Comparison of ENCODE assay signal across 8 cellular contexts in the genomic region with DNA sequence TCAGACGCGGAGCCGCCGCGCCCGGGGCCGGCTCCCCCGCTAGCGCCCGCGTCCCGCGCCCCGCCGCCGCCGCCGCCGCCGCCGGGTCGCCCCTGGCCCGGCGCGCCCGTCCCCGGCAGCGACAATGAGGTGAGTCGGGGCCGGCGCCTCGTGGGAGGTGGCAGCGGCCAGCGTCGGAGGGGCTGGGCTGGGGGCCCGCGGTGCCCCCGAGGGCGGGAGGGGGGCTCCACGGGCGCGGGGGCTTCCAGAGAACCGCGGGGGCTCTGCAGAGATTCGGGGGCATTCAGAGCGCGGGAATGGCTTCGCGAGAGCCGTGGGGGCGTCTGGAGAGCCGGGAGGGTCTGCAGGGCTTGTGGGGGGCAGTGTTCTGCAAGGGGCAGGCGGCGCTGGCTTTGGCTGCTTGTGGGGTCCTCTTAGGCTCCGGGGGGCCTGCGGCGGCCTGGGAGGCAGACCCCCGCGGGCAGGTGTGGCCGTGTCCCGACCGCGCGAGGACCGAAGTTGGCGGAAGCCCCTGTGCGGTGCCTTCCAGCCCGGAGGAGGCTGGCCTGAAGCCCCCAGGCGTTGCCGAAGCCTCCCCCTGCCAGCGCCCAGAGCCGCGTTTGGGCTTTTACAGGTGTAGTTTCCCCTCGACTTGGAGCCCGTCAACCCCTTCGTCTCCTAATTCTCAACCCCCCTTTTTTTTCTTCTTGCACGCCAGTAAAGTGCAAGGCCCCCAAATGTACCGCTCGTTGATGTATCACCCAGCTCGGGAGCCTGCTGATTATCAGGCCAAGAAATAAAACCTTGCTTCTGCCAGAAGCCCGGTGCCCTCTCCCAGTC.
DNase-seq lines count a peak whose midpoint lies in the region; ATAC-seq and TF ChIP-seq lines count a peak whose summit lies in the region.

No MANE protein-coding gene starts in this region.

- CTCF ChIA-PET in activated naive CD4-positive, alpha-beta T cell treated with anti-CD3 and anti-CD28 coated beads, Interleukin-2, amount 10 ng/mL, durations not matched to agents 7 days and 5 days (lab: Charles Lee) = interaction anchor here (0.5 to 1.6 kb wide), 4 partner anchors 10 to 221 kb away, joined by 3 to 5 read pairs (median 3); no protein-coding TSS in a partner anchor

- H3K27me3 Mint-ChIP-seq in activated naive CD4-positive, alpha-beta T cell treated with anti-CD3 and anti-CD28 coated beads, Interleukin-2, amount 10 ng/mL, durations not matched to agents 7 days and 5 days = peaks cover 42% of the 10 kb centered on the region

- no peaks in the 10 kb centered on the region for H3K9me3 ChIP-seq in smooth muscle cell (replicated peaks; ENCODE audit: low read depth)

- H3K9ac ChIP-seq in smooth muscle cell (ENCODE audit: low read depth) = peak overlapping the region; percentile 62

- H3K36me3 Mint-ChIP-seq in activated naive CD4-positive, alpha-beta T cell treated with anti-CD3 and anti-CD28 coated beads, Interleukin-2, amount 10 ng/mL, durations not matched to agents 7 days and 5 days = no peaks in the 10 kb centered on the region

- H3K4me3 ChIP-seq in NB4 (ENCODE audit: low read depth, low read length) = peak overlapping the region; percentile 76
- H3K4me3 ChIP-seq in smooth muscle cell = peak overlapping the region; percentile 82

- H3K27me3 ChIP-seq in smooth muscle cell (ENCODE audit: low read depth) = no peaks in the 10 kb centered on the region

- peaks cover 17% of the 10 kb centered on the region for H3K4me1 Mint-ChIP-seq in activated naive CD4-positive, alpha-beta T cell treated with anti-CD3 and anti-CD28 coated beads, Interleukin-2, amount 10 ng/mL, durations not matched to agents 7 days and 5 days

- peak overlapping the region; percentile 97 for H3K4me2 ChIP-seq in smooth muscle cell

- H3K4me1 ChIP-seq in smooth muscle cell (ENCODE audit: low read depth) = peaks cover 5% of the 10 kb centered on the region

- TF ChIP-seq CTCF in NB4 (IDR thresholded peaks at IDR 0.05; ENCODE audit: low read depth, low read length) (no peak), smooth muscle cell (IDR thresholded peaks at IDR 0.05; ENCODE audit: borderline replicate concordance, insufficient read depth, poor library complexity, severe bottlenecking) (no peak), GM13977 (IDR thresholded peaks at IDR 0.05; ENCODE audit: extremely low read depth, insufficient read depth, missing control alignments) (no peak)

- H3K4me3 Mint-ChIP-seq in activated naive CD4-positive, alpha-beta T cell treated with anti-CD3 and anti-CD28 coated beads, Interleukin-2, amount 10 ng/mL, durations not matched to agents 7 days and 5 days = peak overlapping the region; percentile 79

- no peaks in the 10 kb centered on the region for H3K36me3 ChIP-seq in smooth muscle cell (ENCODE audit: low read depth)

- no peaks in the 10 kb centered on the region for H3K9me3 Mint-ChIP-seq in activated naive CD4-positive, alpha-beta T cell treated with anti-CD3 and anti-CD28 coated beads, Interleukin-2, amount 10 ng/mL, durations not matched to agents 7 days and 5 days

- TF ChIP-seq POLR2A in NB4 (IDR thresholded peaks at IDR 0.05; ENCODE audit: extremely low read depth, insufficient read length) = no peak

- ATAC-seq in GM21529 (IDR thresholded peaks at IDR 0.05; ENCODE audit: unreplicated experiment) = peak; percentile 37

- DNase-seq in COLO668 (lab: John Stamatoyannopoulos, UW; ENCODE audit: unreplicated experiment) (peak; percentile 78), NB4 (ENCODE audit: low read depth) (peak; percentile 55), hepatic stellate cell (ENCODE audit: low spot score) (peak; percentile 48), smooth muscle cell (lab: John Stamatoyannopoulos, UW; ENCODE audit: unreplicated experiment) (no peak), NCI-H226 (no peak), GM13977 (ENCODE audit: low spot score) (no peak)
- DNase-seq in activated naive CD4-positive, alpha-beta T cell treated with anti-CD3 and anti-CD28 coated beads, Interleukin-2, amount 10 ng/mL, durations not matched to agents 7 days and 5 days = peak; percentile 39

- WGBS in smooth muscle cell (ENCODE audit: low lambda C conversion rate) = under 1% methylated on average over 41 of the region's 81 CpGs

- H2AFZ ChIP-seq in smooth muscle cell (ENCODE audit: low read depth) = peak overlapping the region; percentile 17

- H4K20me1 ChIP-seq in smooth muscle cell (ENCODE audit: low read depth) = peaks cover 7% of the 10 kb centered on the region

- H3K79me2 ChIP-seq in smooth muscle cell (ENCODE audit: low read depth) = peaks cover 28% of the 10 kb centered on the region

- peaks cover 10% of the 10 kb centered on the region for H3F3A ChIP-seq in smooth muscle cell (ENCODE audit: low read depth)

- in situ Hi-C loops in GM13977 (cut with MboI; ENCODE audit: low pct_unique_long_range_greater_than_20kb, low sequenced_read_pairs, unreplicated experiment) = no loop called here

- peak overlapping the region; percentile 68 for H3K27ac Mint-ChIP-seq in activated naive CD4-positive, alpha-beta T cell treated with anti-CD3 and anti-CD28 coated beads, Interleukin-2, amount 10 ng/mL, durations not matched to agents 7 days and 5 days

- H3K27ac ChIP-seq in smooth muscle cell (ENCODE audit: low read depth) = no peak overlapping the region

Comparison
In these comparisons a context has a peak if more than half of its experiments do, and no peak if none do; other contexts are left out.
1. DNase-seq: peak in COLO668 (single experiment), NB4 (single experiment), activated naive CD4-positive, alpha-beta T cell treated with anti-CD3 and anti-CD28 coated beads, Interleukin-2, amount 10 ng/mL, durations not matched to agents 7 days and 5 days (single experiment) and hepatic stellate cell (single experiment); none in smooth muscle cell (single experiment), NCI-H226 (single experiment) and GM13977 (single experiment).